Comparison of ENCODE assay signal across 8 cellular contexts in genomic region chr14:23294734-23295561, GRCh38. TPM values are rescaled to one million over a fixed set of nuclear protein-coding genes. Genes with fewer than 3 reads are reported as not detected.
DNase-seq lines count a peak whose midpoint lies in the region; ATAC-seq and TF ChIP-seq lines count a peak whose summit lies in the region.

No MANE protein-coding gene starts in this region.

- 35% methylated on average over 24 of the region's 24 CpGs for WGBS in liver

- no peak overlapping the region for H3K9ac ChIP-seq in liver (ENCODE audit: low read depth in 1 of 2, low read length in 2 of 2)

- peaks cover 0 to 8% (median 4%) of the 10 kb centered on the region in 4 donors for H3K4me1 ChIP-seq in liver (ENCODE audit: control insufficient read depth in 4 of 4, insufficient read depth in 4 of 4, low read length in 3 of 4)

- ATAC-seq in GM21390 (IDR thresholded peaks at IDR 0.05; ENCODE audit: unreplicated experiment) (peak; percentile 46), GM21786 (IDR thresholded peaks at IDR 0.05; ENCODE audit: unreplicated experiment) (no peak)

- peak; percentile 68 to 79 for TF ChIP-seq RAD21 in liver (IDR thresholded peaks at IDR 0.05)

- peak; percentile 38 for DNase-seq in AG20443 (ENCODE audit: low spot score)
- DNase-seq in NCI-H2171 treated with DMSO at 0.1 percent for 48 hours (lab: John Stamatoyannopoulos, UW): peak; percentile 68
- peak; percentile 63 for DNase-seq in activated CD4-positive, CD25-positive, alpha-beta regulatory T cell treated with anti-CD3 and anti-CD28 coated beads, Interleukin-2, amount 50 U/mL, for 72 hours
- peak; percentile 34 for DNase-seq in cerebellum (ENCODE audit: low spot score)
- peak; percentile 41 to 83 (median 59) for DNase-seq in stimulated activated naive CD4-positive, alpha-beta T cell (lab: John Stamatoyannopoulos, UW)

- peak; percentile 84 for TF ChIP-seq CTCF in liver (IDR thresholded peaks at IDR 0.05; ENCODE audit: low read depth, low read length, missing input control)

- peaks cover 0 to 5% (median 2%) of the 10 kb centered on the region in 4 donors for H3K36me3 ChIP-seq in liver (ENCODE audit: control insufficient read depth in 4 of 4, insufficient read depth in 3 of 4, low read depth in 1 of 4, low read length in 3 of 4)

- H3K9me3 ChIP-seq in liver (ENCODE audit: control insufficient read depth in 4 of 4, low read length in 3 of 4): no peaks in the 10 kb centered on the region

- H3K4me3 ChIP-seq in liver (ENCODE audit: low read depth in 1 of 3, low read length in 3 of 3): no peak overlapping the region

- H3K27me3 ChIP-seq in liver (ENCODE audit: control insufficient read depth in 4 of 4, insufficient read depth in 4 of 4, low read length in 3 of 4): no peaks in the 10 kb centered on the region

- no peak overlapping the region for H3K27ac ChIP-seq in liver (ENCODE audit: low read depth in 1 of 2, low read length in 2 of 2)

TF ChIP-seq in liver, 16 proteins besides CTCF, POLR2A, EP300 and RAD21:
- no peak for TF ChIP-seq REST (IDR thresholded peaks at IDR 0.05)
- TF ChIP-seq FOXA1 (IDR thresholded peaks at IDR 0.05): no peak
- TF ChIP-seq JUND (IDR thresholded peaks at IDR 0.05): no peak
- no peak for TF ChIP-seq YY1 (IDR thresholded peaks at IDR 0.05)
- TF ChIP-seq GABPA (IDR thresholded peaks at IDR 0.05 in 1 of 2, conservative IDR thresholded peaks at IDR 0.05 in 1 of 2): no peak
- TF ChIP-seq EGR1 (IDR thresholded peaks at IDR 0.05; ENCODE audit: low read depth in 2 of 2): no peak
- no peak for TF ChIP-seq SP1 (IDR thresholded peaks at IDR 0.05)
- no peak for TF ChIP-seq RXRA (IDR thresholded peaks at IDR 0.05)
- TF ChIP-seq FOXA2 (IDR thresholded peaks at IDR 0.05): no peak
- no peak for TF ChIP-seq TAF1 (conservative IDR thresholded peaks at IDR 0.05)
- no peak for TF ChIP-seq HNF4G (IDR thresholded peaks at IDR 0.05)
- TF ChIP-seq HNF4A (conservative IDR thresholded peaks at IDR 0.05): no peak
- TF ChIP-seq ATF3 (IDR thresholded peaks at IDR 0.05): no peak
- TF ChIP-seq NR2F2 (IDR thresholded peaks at IDR 0.05): no peak
- no peak for TF ChIP-seq MAX (IDR thresholded peaks at IDR 0.05)
- no peak for TF ChIP-seq ZBTB33 (IDR thresholded peaks at IDR 0.05)

RNA-seq across cellular contexts. Expression of gene PPP1R3E, which starts 7.7 kb away (rescaled TPM):
- total RNA-seq in cerebellum (11.3 TPM), liver (1 to 10 TPM; 2.5 to 4.7 TPM)
- polyA plus RNA-seq in liver: 1 to 10 TPM; 3.0 to 4.1 TPM

RNA-seq across cellular contexts. Expression of gene HOMEZ, which starts 9.0 kb away (rescaled TPM):
- total RNA-seq in cerebellum (4.4 TPM), liver (1 to 10 TPM; 3.4 to 3.5 TPM)
- 1 to 10 TPM; 2.8 to 3.3 TPM for polyA plus RNA-seq in liver

RNA-seq across cellular contexts. Expression of gene BCL2L2, which starts 11.7 kb away (rescaled TPM):
- total RNA-seq in cerebellum: 17.2 TPM
- 10 to 100 TPM; 10.9 to 28.0 TPM for total RNA-seq in liver
- polyA plus RNA-seq in liver: 10 to 100 TPM in 1 of 2 donors, 1 to 10 TPM in 1; 4.7 to 14.5 TPM

RNA-seq across cellular contexts. Expression of gene PABPN1, which starts 26.3 kb away (rescaled TPM):
- total RNA-seq in cerebellum: 54.4 TPM
- 10 to 100 TPM; 54.0 to 59.6 TPM for total RNA-seq in liver
- 10 to 100 TPM; 40.9 to 41.9 TPM for polyA plus RNA-seq in liver

RNA-seq across cellular contexts. Expression of gene RNF212B, which starts 57.2 kb away (rescaled TPM):
- total RNA-seq in cerebellum (not detected), liver (under 1 TPM; 0.17 to 0.51 TPM)
- polyA plus RNA-seq in liver: under 1 TPM in 1 of 2 donors, not detected in 1; 0.06 TPM
